Comparison of ENCODE assay signal across 22 cellular contexts in the genomic region with DNA sequence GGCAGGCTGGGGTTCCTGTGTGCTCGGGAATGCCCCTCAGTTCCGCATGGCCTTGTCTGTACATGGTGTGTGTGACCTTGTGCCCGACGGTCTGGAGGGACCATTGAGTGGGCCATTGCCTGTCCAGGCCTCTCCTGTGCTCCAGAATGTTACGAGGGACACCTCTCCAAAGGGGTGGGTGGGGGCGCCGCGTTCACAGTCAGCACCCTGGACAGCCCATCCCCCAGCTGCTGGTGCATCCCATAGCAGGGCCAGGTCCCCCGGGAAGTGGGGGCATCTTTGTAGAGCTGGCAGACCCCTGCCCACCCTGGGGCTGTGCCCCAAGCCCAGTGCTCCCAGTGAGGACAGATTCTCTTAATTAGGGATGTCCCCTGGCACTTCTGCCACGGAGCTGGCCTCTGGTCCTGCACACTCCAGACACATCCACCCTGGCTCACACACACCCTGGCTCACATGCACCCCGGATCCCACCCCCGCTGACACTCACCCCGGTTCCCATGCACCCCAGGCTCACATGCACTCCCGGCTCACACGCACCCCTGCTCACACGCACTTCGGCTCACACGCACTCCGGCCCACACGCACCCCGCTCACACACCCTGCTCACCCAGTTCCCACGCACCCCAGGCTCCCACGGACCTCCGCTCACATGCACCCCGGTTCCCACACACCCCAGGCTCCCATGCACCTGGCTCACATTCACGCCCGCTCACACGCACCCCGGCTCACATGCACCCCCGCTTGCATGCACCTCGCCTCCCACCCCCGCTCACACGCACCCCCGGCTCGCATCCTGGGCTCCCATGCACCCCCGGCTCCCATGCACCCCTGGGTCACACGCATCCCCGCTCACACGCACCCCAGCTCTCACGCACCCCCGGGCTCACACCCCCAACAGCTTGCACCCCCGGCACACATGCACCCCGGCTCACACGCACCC. TPM values are rescaled to one million over a fixed set of nuclear protein-coding genes. Genes with fewer than 3 reads are reported as not detected.
"Had no signal": no experiment of that assay in that cellular context is flagged by ENCODE, and none has a peak within 500 bp of the region (broad histone marks: within the 10 kb centered on the region; RNA-seq: fewer than 3 reads in every experiment).

No MANE protein-coding gene starts in this region.

- H3K9me3 ChIP-seq: esophagus squamous epithelium, sigmoid colon, thyroid gland had no signal

- H3K9me3 Mint-ChIP-seq: activated CD4-positive, alpha-beta T cell treated with anti-CD3 and anti-CD28 coated beads, Interleukin-2, amount 10 ng/mL, durations not matched to agents 24 days and 14 days; activated T-cell treated with anti-CD3 and anti-CD28 coated beads, Interleukin-2, amount 50 U/mL, for 4 hours; central memory CD8-positive, alpha-beta T cell; naive thymus-derived CD4-positive, alpha-beta T cell; stimulated activated effector memory CD8-positive, alpha-beta T cell treated with anti-CD3 and anti-CD28 coated beads, Interleukin-12 subunit alpha, Interleukin-12 subunit beta, amount 100 ng/mL, for 72 hours had no signal

- H3K4me1 ChIP-seq: parathyroid adenoma had no signal

- H3K36me3 Mint-ChIP-seq: naive thymus-derived CD4-positive, alpha-beta T cell had no signal

- H3K4me3 ChIP-seq: coronary artery, thyroid gland had no signal

- H3K4me1 Mint-ChIP-seq: activated CD4-positive, alpha-beta T cell treated with anti-CD3 and anti-CD28 coated beads, Interleukin-2, amount 10 ng/mL, durations not matched to agents 24 days and 14 days had no signal

- DNase-seq: activated CD4-positive, alpha-beta T cell treated with anti-CD3 and anti-CD28 coated beads, Interleukin-2, amount 10 ng/mL, durations not matched to agents 24 days and 14 days; activated CD4-positive, CD25-positive, alpha-beta regulatory T cell; activated CD8-positive, alpha-beta T cell treated with anti-CD3 and anti-CD28 coated beads, Interleukin-2, amount 10 ng/mL, durations not matched to agents 7 days and 5 days; activated naive CD4-positive, alpha-beta T cell treated with anti-CD3 and anti-CD28 coated beads, Interleukin-2, amount 50 U/mL, for 16 hours; activated T-cell treated with anti-CD3 and anti-CD28 coated beads, Interleukin-2, amount 50 U/mL, for 4 hours; aorta; effector CD8-positive, alpha-beta T cell; esophagus squamous epithelium; foreskin fibroblast; hippocampal formation; left cardiac atrium; mesendoderm; naive thymus-derived CD4-positive, alpha-beta T cell; sigmoid colon; stimulated activated CD4-positive, alpha-beta T cell treated with anti-CD3 and anti-CD28 coated beads, Interleukin-4, amount 100 ng/mL, for 24 hours; T-helper 1 cell; T-helper 9 cell; thyroid gland had no signal

- H3K4me3 Mint-ChIP-seq: activated CD4-positive, alpha-beta T cell treated with anti-CD3 and anti-CD28 coated beads, Interleukin-2, amount 10 ng/mL, durations not matched to agents 24 days and 14 days; activated CD8-positive, alpha-beta T cell treated with anti-CD3 and anti-CD28 coated beads, Interleukin-2, amount 10 ng/mL, durations not matched to agents 7 days and 5 days; activated T-cell treated with anti-CD3 and anti-CD28 coated beads, Interleukin-2, amount 50 U/mL, for 4 hours; central memory CD8-positive, alpha-beta T cell; naive thymus-derived CD4-positive, alpha-beta T cell; stimulated activated effector memory CD8-positive, alpha-beta T cell treated with anti-CD3 and anti-CD28 coated beads, Interleukin-12 subunit alpha, Interleukin-12 subunit beta, amount 100 ng/mL, for 72 hours had no signal

- H3K27me3 ChIP-seq: esophagus squamous epithelium, sigmoid colon, thyroid gland had no signal

- ATAC-seq: activated CD8-positive, alpha-beta T cell treated with anti-CD3 and anti-CD28 coated beads, Interleukin-2, amount 10 ng/mL, durations not matched to agents 7 days and 5 days; activated T-cell treated with anti-CD3 and anti-CD28 coated beads, Interleukin-2, amount 50 U/mL, for 4 hours; left cardiac atrium; naive thymus-derived CD4-positive, alpha-beta T cell; stimulated activated effector memory CD8-positive, alpha-beta T cell treated with anti-CD3 and anti-CD28 coated beads, Interleukin-12 subunit alpha, Interleukin-12 subunit beta, amount 100 ng/mL, for 72 hours had no signal

- H3K27ac ChIP-seq: coronary artery, esophagus squamous epithelium, parathyroid adenoma, thyroid gland had no signal

- H3K27ac Mint-ChIP-seq: activated CD4-positive, alpha-beta T cell treated with anti-CD3 and anti-CD28 coated beads, Interleukin-2, amount 10 ng/mL, durations not matched to agents 24 days and 14 days; activated CD8-positive, alpha-beta T cell treated with anti-CD3 and anti-CD28 coated beads, Interleukin-2, amount 10 ng/mL, durations not matched to agents 7 days and 5 days; naive thymus-derived CD4-positive, alpha-beta T cell had no signal

- H3K27me3 Mint-ChIP-seq: activated CD4-positive, alpha-beta T cell treated with anti-CD3 and anti-CD28 coated beads, Interleukin-2, amount 10 ng/mL, durations not matched to agents 24 days and 14 days; central memory CD8-positive, alpha-beta T cell; naive thymus-derived CD4-positive, alpha-beta T cell had no signal

RNA-seq across cellular contexts. Expression of gene CRACR2B, which starts 30.6 kb away (rescaled TPM):
- polyA plus RNA-seq: naive thymus-derived CD4-positive, alpha-beta T cell had no signal
